In the genomic region with DNA sequence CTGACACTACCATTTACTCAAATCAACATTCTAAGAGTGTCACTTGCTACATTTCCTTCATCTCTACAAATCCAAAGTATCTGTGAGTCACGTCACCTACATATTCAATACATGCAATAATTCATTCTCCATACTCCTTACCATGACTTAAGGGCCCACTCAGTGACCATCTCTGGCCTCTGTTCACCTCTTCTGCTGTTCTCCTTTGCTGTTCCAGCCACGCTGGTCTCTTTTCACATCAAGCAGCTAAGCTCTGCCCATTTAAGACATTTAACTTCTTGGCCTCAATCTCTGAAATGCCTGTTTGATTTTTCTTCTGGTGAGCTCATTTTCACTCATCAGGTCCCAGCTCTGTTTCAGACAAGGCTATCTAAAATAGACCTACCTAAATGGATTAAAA, we compare ENCODE assay signal across 19 cellular contexts. TPM values are rescaled to one million over a fixed set of nuclear protein-coding genes. Genes with fewer than 3 reads are reported as not detected.
"Had no signal": no experiment of that assay in that cellular context is flagged by ENCODE, and none has a peak within 500 bp of the region (broad histone marks: within the 10 kb centered on the region; RNA-seq: fewer than 3 reads in every experiment).

No MANE protein-coding gene starts in this region.

- H3K27ac Mint-ChIP-seq: activated CD4-positive, alpha-beta T cell treated with anti-CD3 and anti-CD28 coated beads, Interleukin-2, amount 10 ng/mL, durations not matched to agents 7 days and 5 days; activated CD8-positive, alpha-beta T cell treated with anti-CD3 and anti-CD28 coated beads, Interleukin-2, amount 10 ng/mL, durations not matched to agents 7 days and 5 days; activated naive CD4-positive, alpha-beta T cell treated with anti-CD3 and anti-CD28 coated beads, Interleukin-2, amount 50 U/mL, for 72 hours; activated T-helper 1 cell treated with anti-CD3 and anti-CD28 coated beads, Interleukin-12 subunit alpha, Interleukin-12 subunit beta, Interleukin-2, Interleukin-4 antibody, amounts not matched to agents 30 ng/mL and 10 ng/mL and 1 ng/mL, durations not matched to agents 14 hours and 24 hours and 36 hours; endodermal cell; stimulated activated naive B cell treated with anti-CD40 and anti-IgM and Interleukin-4, amounts not matched to agents 10 μg/mL and 1 μg/mL and 100 μg/mL, for 72 hours; T-helper 1 cell treated with Interleukin-12 subunit alpha and Interleukin-12 subunit beta and Interleukin-4 antibody, amounts not matched to agents 30 μg/mL and 1 μg/mL, for 36 hours had no signal

- FAIRE-seq: islet of Langerhans had no signal

- H3K27me3 Mint-ChIP-seq: activated CD4-positive, alpha-beta T cell treated with anti-CD3 and anti-CD28 coated beads, Interleukin-2, amount 10 ng/mL, durations not matched to agents 7 days and 5 days; stimulated activated naive B cell treated with anti-CD40 and anti-IgM and Interleukin-4, amounts not matched to agents 10 μg/mL and 1 μg/mL and 100 μg/mL, for 72 hours had no signal

- H3K9me3 ChIP-seq: heart left ventricle had no signal

- H3K27me3 ChIP-seq: heart left ventricle had no signal

- H3K36me3 Mint-ChIP-seq: activated naive CD4-positive, alpha-beta T cell treated with anti-CD3 and anti-CD28 coated beads, Interleukin-2, amount 50 U/mL, for 72 hours had no signal

- H3K4me3 Mint-ChIP-seq: activated CD4-positive, alpha-beta T cell treated with anti-CD3 and anti-CD28 coated beads, Interleukin-2, amount 10 ng/mL, durations not matched to agents 7 days and 5 days; activated CD8-positive, alpha-beta T cell treated with anti-CD3 and anti-CD28 coated beads, Interleukin-2, amount 10 ng/mL, durations not matched to agents 7 days and 5 days; activated T-helper 1 cell treated with anti-CD3 and anti-CD28 coated beads, Interleukin-12 subunit alpha, Interleukin-12 subunit beta, Interleukin-2, Interleukin-4 antibody, amounts not matched to agents 30 ng/mL and 10 ng/mL and 1 ng/mL, durations not matched to agents 14 hours and 24 hours and 36 hours; endodermal cell; T-helper 1 cell treated with Interleukin-12 subunit alpha and Interleukin-12 subunit beta and Interleukin-4 antibody, amounts not matched to agents 30 μg/mL and 1 μg/mL, for 36 hours had no signal

- ATAC-seq: activated CD8-positive, alpha-beta T cell treated with anti-CD3 and anti-CD28 coated beads, Interleukin-2, amount 10 ng/mL, durations not matched to agents 7 days and 5 days; activated naive CD4-positive, alpha-beta T cell treated with anti-CD3 and anti-CD28 coated beads, Interleukin-2, amount 50 U/mL, for 72 hours; heart left ventricle; left ventricle myocardium superior; stimulated activated naive B cell treated with anti-CD40 and anti-IgM and Interleukin-4, amounts not matched to agents 10 μg/mL and 1 μg/mL and 100 μg/mL, for 72 hours had no signal

- H3K27ac ChIP-seq: coronary artery, epithelial cell of prostate, heart left ventricle had no signal

- H3K9me3 Mint-ChIP-seq: activated CD4-positive, alpha-beta T cell treated with anti-CD3 and anti-CD28 coated beads, Interleukin-2, amount 10 ng/mL, durations not matched to agents 7 days and 5 days; activated naive CD4-positive, alpha-beta T cell treated with anti-CD3 and anti-CD28 coated beads, Interleukin-2, amount 50 U/mL, for 72 hours; activated T-helper 1 cell treated with anti-CD3 and anti-CD28 coated beads, Interleukin-12 subunit alpha, Interleukin-12 subunit beta, Interleukin-2, Interleukin-4 antibody, amounts not matched to agents 30 ng/mL and 10 ng/mL and 1 ng/mL, durations not matched to agents 14 hours and 24 hours and 36 hours; endodermal cell; stimulated activated naive B cell treated with anti-CD40 and anti-IgM and Interleukin-4, amounts not matched to agents 10 μg/mL and 1 μg/mL and 100 μg/mL, for 72 hours; T-helper 1 cell treated with Interleukin-12 subunit alpha and Interleukin-12 subunit beta and Interleukin-4 antibody, amounts not matched to agents 30 μg/mL and 1 μg/mL, for 36 hours had no signal

- DNase-seq: activated CD4-positive, alpha-beta T cell treated with anti-CD3 and anti-CD28 coated beads, Interleukin-2, amount 10 ng/mL, durations not matched to agents 7 days and 5 days; activated CD8-positive, alpha-beta T cell treated with anti-CD3 and anti-CD28 coated beads, Interleukin-2, amount 10 ng/mL, durations not matched to agents 7 days and 5 days; activated gamma-delta T cell; amniotic stem cell; cerebellar nuclear complex; endodermal cell; heart left ventricle; left ventricle myocardium superior; midbrain; stimulated activated CD4-positive, alpha-beta T cell treated with anti-CD3 and anti-CD28 coated beads, Interleukin-2, amount 100 ng/mL, for 48 hours; stimulated activated CD8-positive, alpha-beta memory T cell treated with anti-CD3 and anti-CD28 coated beads, Interleukin-4, amount 100 ng/mL, for 48 hours; stimulated activated naive B cell treated with anti-CD40 and anti-IgM and Interleukin-4, amounts not matched to agents 10 μg/mL and 1 μg/mL and 100 μg/mL, for 72 hours had no signal

- H3K4me3 ChIP-seq: coronary artery, heart left ventricle had no signal

RNA-seq across cellular contexts. Expression of a gene that starts 46.5 kb away (rescaled TPM):
- polyA plus RNA-seq: neural cell had no signal
